ENCODE assay signal across 11 cellular contexts in the genomic region with DNA sequence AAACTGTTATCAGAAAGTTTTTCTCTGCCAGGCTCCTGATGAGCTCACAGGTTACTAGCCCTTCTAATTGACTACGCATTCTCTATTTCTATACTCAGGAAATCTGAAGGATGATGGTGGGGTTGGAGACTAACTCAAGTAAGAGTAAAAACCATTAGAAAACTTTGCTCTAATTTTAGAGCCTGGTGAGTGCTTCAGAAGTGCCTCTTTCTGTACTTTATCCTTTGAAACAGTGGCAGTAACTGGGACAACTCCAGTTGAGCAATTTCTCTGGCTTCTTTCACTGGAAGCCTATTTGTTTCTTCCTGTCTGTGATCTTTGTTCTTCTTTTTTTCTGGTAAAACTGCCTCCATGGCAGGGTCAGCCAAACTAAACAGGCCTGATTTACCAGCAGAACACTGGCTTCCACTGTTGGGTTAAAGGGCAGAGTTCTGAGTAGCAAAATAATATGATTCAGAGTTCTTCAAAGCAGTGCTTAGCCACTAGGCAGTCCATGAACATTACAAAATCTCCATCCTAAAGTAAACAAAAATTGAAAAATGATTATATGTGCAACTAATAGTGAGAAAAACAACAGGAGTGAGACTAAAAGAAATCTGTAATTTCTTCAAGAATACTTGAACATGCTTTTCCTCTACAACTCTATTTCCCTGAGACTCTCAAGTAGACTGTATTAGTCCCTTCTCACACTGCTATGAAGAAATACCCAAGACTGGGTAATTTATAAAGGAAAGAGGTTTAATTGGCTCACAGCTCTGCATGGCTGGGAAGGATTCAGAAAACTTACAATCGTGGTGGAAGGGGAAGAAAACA.
DNase-seq lines count a peak whose midpoint lies in the region; ATAC-seq and TF ChIP-seq lines count a peak whose summit lies in the region.
"Had no signal": no experiment of that assay in that cellular context is flagged by ENCODE, and none has a peak within 500 bp of the region (broad histone marks: within the 10 kb centered on the region; RNA-seq: fewer than 3 reads in every experiment).

No MANE protein-coding gene starts in this region.

- H3K27ac ChIP-seq in upper lobe of left lung = peak overlapping the region; percentile 13 to 79 (median 61)
- H3K27ac ChIP-seq: VCaP had no signal

- TF ChIP-seq POLR2A in upper lobe of left lung (IDR thresholded peaks at IDR 0.05) = no peak

- H3K27me3 ChIP-seq in upper lobe of left lung = no peaks in the 10 kb centered on the region

- H3K27me3 Mint-ChIP-seq in WTC11 (ENCODE audit: low read depth) (no peaks in the 10 kb centered on the region), nephron (ENCODE audit: low read depth) (peaks cover 4% of the 10 kb centered on the region), glutamatergic neuron (ENCODE audit: unreplicated experiment) (no peaks in the 10 kb centered on the region)
- no peaks in the 10 kb centered on the region for H3K27me3 Mint-ChIP-seq in stimulated activated naive CD8-positive, alpha-beta T cell treated with anti-CD3 and anti-CD28 coated beads, Interleukin-15, amount 100 ng/mL, for 72 hours

- WGBS in upper lobe of left lung, 2 donors = 9 to 17% methylated on average over 2 of the region's 2 CpGs

- DNase-seq in WTC11 (ENCODE audit: low spot score) (no peak), fibroblast of pulmonary artery (ENCODE audit: low read depth) (peak; percentile 96), upper lobe of left lung (peak in 1 of 2 donors; percentile 49), glutamatergic neuron (no peak)
- DNase-seq in stimulated activated naive CD8-positive, alpha-beta T cell treated with anti-CD3 and anti-CD28 coated beads, Interleukin-15, amount 100 ng/mL, for 72 hours = no peak
- DNase-seq: Karpas-422, NCI-H510A had no signal

- peaks cover 0 to 16% (median 1%) of the 10 kb centered on the region in 4 donors for H3K4me1 ChIP-seq in upper lobe of left lung

- no peak overlapping the region for H3K27ac Mint-ChIP-seq in WTC11
- H3K27ac Mint-ChIP-seq in nephron = peak overlapping the region; percentile 78 to 97 (median 93)
- H3K27ac Mint-ChIP-seq in stimulated activated naive CD8-positive, alpha-beta T cell treated with anti-CD3 and anti-CD28 coated beads, Interleukin-15, amount 100 ng/mL, for 72 hours = no peak overlapping the region
- H3K27ac Mint-ChIP-seq in glutamatergic neuron (ENCODE audit: unreplicated experiment) = no peak overlapping the region

- POLR2A ChIA-PET in WTC11 (lab: Charles Lee) = no interaction called here

- H3K9me3 Mint-ChIP-seq in WTC11 = peaks cover 22% of the 10 kb centered on the region
- peaks cover 4% of the 10 kb centered on the region for H3K9me3 Mint-ChIP-seq in nephron
- H3K9me3 Mint-ChIP-seq in stimulated activated naive CD8-positive, alpha-beta T cell treated with anti-CD3 and anti-CD28 coated beads, Interleukin-15, amount 100 ng/mL, for 72 hours = peaks cover 0 to 13% of the 10 kb centered on the region in 2 donors
- H3K9me3 Mint-ChIP-seq in glutamatergic neuron (ENCODE audit: unreplicated experiment) = no peaks in the 10 kb centered on the region

- H3K4me3 Mint-ChIP-seq in WTC11 (no peak overlapping the region), nephron (no peak overlapping the region), glutamatergic neuron (ENCODE audit: unreplicated experiment) (no peak overlapping the region)
- H3K4me3 Mint-ChIP-seq in stimulated activated naive CD8-positive, alpha-beta T cell treated with anti-CD3 and anti-CD28 coated beads, Interleukin-15, amount 100 ng/mL, for 72 hours = no peak overlapping the region

- TF ChIP-seq CTCF in WTC11 (IDR thresholded peaks at IDR 0.05) = no peak
- no peak for TF ChIP-seq CTCF in fibroblast of pulmonary artery (IDR thresholded peaks at IDR 0.05; ENCODE audit: low read length, missing control alignments)
- no peak for TF ChIP-seq CTCF in nephron (IDR thresholded peaks at IDR 0.05; ENCODE audit: unreplicated experiment in 3 of 3)
- TF ChIP-seq CTCF in upper lobe of left lung (IDR thresholded peaks at IDR 0.05) = no peak
- TF ChIP-seq CTCF in glutamatergic neuron (IDR thresholded peaks at IDR 0.05; ENCODE audit: partially characterized antibody, unreplicated experiment) = no peak

- ATAC-seq in WTC11 (no peak), upper lobe of left lung (ENCODE audit: low FRiP score in 2 of 2) (peak; percentile 85 to 86), GM21381 (IDR thresholded peaks at IDR 0.05; ENCODE audit: unreplicated experiment) (no peak), HG02885 (IDR thresholded peaks at IDR 0.05; ENCODE audit: poor library complexity, unreplicated experiment) (no peak)
- ATAC-seq in stimulated activated naive CD8-positive, alpha-beta T cell treated with anti-CD3 and anti-CD28 coated beads, Interleukin-15, amount 100 ng/mL, for 72 hours = no peak

- no peaks in the 10 kb centered on the region for H3K36me3 ChIP-seq in upper lobe of left lung

- H3K4me3 ChIP-seq in fibroblast of pulmonary artery (replicated peaks; ENCODE audit: low read depth, low read length) (no peak overlapping the region), upper lobe of left lung (no peak overlapping the region)

- TF ChIP-seq EP300 in upper lobe of left lung (IDR thresholded peaks at IDR 0.05) = peak in 2 of 4 donors; percentile 55 to 76

- CTCF ChIA-PET in WTC11 (lab: Charles Lee) = no interaction called here

- H3K36me3 Mint-ChIP-seq in WTC11 = 0 out of 2 replicates have a peak, but pooled peaks cover 7% of the 10 kb centered on the region
- H3K36me3 Mint-ChIP-seq in nephron (ENCODE audit: low read depth) = peaks cover 5% of the 10 kb centered on the region
- H3K36me3 Mint-ChIP-seq in glutamatergic neuron (ENCODE audit: unreplicated experiment) = no peaks in the 10 kb centered on the region

- no peaks in the 10 kb centered on the region for H3K4me1 Mint-ChIP-seq in WTC11
- peaks cover 29% of the 10 kb centered on the region for H3K4me1 Mint-ChIP-seq in nephron
- no peaks in the 10 kb centered on the region for H3K4me1 Mint-ChIP-seq in stimulated activated naive CD8-positive, alpha-beta T cell treated with anti-CD3 and anti-CD28 coated beads, Interleukin-15, amount 100 ng/mL, for 72 hours
- no peaks in the 10 kb centered on the region for H3K4me1 Mint-ChIP-seq in glutamatergic neuron (ENCODE audit: low read depth, unreplicated experiment)

- H3K9me3 ChIP-seq in upper lobe of left lung = no peaks in the 10 kb centered on the region

TF ChIP-seq in WTC11, 78 proteins besides CTCF, POLR2A, EP300 and RAD21:
- TF ChIP-seq ELF4 (CRISPR knock-in tag; IDR thresholded peaks at IDR 0.05; ENCODE audit: low read depth) (no peak), GABPB1 (CRISPR knock-in tag; IDR thresholded peaks at IDR 0.05) (peak; percentile 92)

Comparison
In these comparisons a context has a peak if more than half of its experiments do, and no peak if none do; other contexts are left out.
1. ATAC-seq: peak in upper lobe of left lung (2 of 2); none in WTC11 (single experiment), GM21381 (single experiment), HG02885 (single experiment) and stimulated activated naive CD8-positive, alpha-beta T cell treated with anti-CD3 and anti-CD28 coated beads, Interleukin-15, amount 100 ng/mL, for 72 hours (single experiment).
2. H3K27ac Mint-ChIP-seq: peak in nephron (3 of 3); none in WTC11 (single experiment), stimulated activated naive CD8-positive, alpha-beta T cell treated with anti-CD3 and anti-CD28 coated beads, Interleukin-15, amount 100 ng/mL, for 72 hours (0 of 2) and glutamatergic neuron (single experiment).